ENCODE assay signal across 12 cellular contexts in the genomic region with DNA sequence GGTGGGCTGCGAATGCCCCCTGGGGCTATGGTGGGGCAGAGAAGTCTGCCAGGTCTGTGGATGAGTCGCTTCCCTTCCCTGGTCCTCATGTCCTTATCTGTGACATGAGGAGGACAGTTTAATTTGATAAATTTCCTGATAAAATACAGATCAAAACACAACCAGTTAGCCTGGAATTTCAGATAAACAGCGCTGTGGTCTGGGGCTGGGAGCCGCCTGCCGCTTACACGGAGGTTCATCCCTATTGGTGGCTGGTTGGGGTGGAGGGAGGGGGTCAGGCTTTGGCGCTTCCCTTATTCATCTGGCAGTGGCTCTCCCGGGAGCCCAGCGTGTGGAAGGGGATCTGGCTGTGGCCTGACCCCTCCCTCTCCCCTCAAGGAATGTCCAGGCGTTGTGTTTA. TPM values are rescaled to one million over a fixed set of nuclear protein-coding genes. Genes with fewer than 3 reads are reported as not detected.
DNase-seq lines count a peak whose midpoint lies in the region; ATAC-seq and TF ChIP-seq lines count a peak whose summit lies in the region.
"Had no signal": no experiment of that assay in that cellular context is flagged by ENCODE, and none has a peak within 500 bp of the region (broad histone marks: within the 10 kb centered on the region; RNA-seq: fewer than 3 reads in every experiment).

No MANE protein-coding gene starts in this region.

- peaks cover 48% of the 10 kb centered on the region for H3K4me1 Mint-ChIP-seq in brain
- H3K4me1 Mint-ChIP-seq: activated CD4-positive, alpha-beta T cell treated with anti-CD3 and anti-CD28 coated beads, Interleukin-2, amount 10 ng/mL, durations not matched to agents 24 days and 14 days had no signal

- no peak overlapping the region for H2BK5ac ChIP-seq in mesenchymal stem cell (ENCODE audit: low read depth, low read length, poor library complexity, severe bottlenecking)

- peak overlapping the region in 1 of 2 experiments; percentile 51 for H3K18ac ChIP-seq in mesenchymal stem cell (ENCODE audit: low read depth in 1 of 2, low read length in 2 of 2)

- peak overlapping the region in 4 of 5 experiments; percentile 46 to 96 (median 72) for H3K27ac Mint-ChIP-seq in brain
- H3K27ac Mint-ChIP-seq: activated CD4-positive, alpha-beta T cell treated with anti-CD3 and anti-CD28 coated beads, Interleukin-2, amount 10 ng/mL, durations not matched to agents 24 days and 14 days had no signal

- H3K9me3 ChIP-seq in left ventricle myocardium inferior (replicated peaks) (no peaks in the 10 kb centered on the region), heart left ventricle (no peaks in the 10 kb centered on the region), mesenchymal stem cell (ENCODE audit: control insufficient read depth, low read length) (no peaks in the 10 kb centered on the region), mammary epithelial cell (replicated peaks; ENCODE audit: insufficient read depth, low read length) (no peaks in the 10 kb centered on the region)

- no peak overlapping the region for H2AFZ ChIP-seq in mesenchymal stem cell (ENCODE audit: low read depth, low read length)
- H2AFZ ChIP-seq in mammary epithelial cell (ENCODE audit: low read depth, low read length): no peak overlapping the region
- H2AFZ ChIP-seq: parathyroid adenoma had no signal

- BruUV-seq in mammary epithelial cell (replicated peaks; lab: Mats Ljungman, UMichigan): no TSS peak

- DNase-seq in left ventricle myocardium inferior (no peak), heart left ventricle (no peak), mesenchymal stem cell (peak; percentile 38), ACHN (no peak), HuH-7.5 (ENCODE audit: low spot score) (no peak), mammary epithelial cell (no peak)
- DNase-seq: activated CD4-positive, alpha-beta T cell treated with anti-CD3 and anti-CD28 coated beads, Interleukin-2, amount 10 ng/mL, durations not matched to agents 24 days and 14 days; NCI-H1694 had no signal

- H3K4me2 ChIP-seq in mesenchymal stem cell (ENCODE audit: low read length, poor library complexity, severe bottlenecking): no peak overlapping the region
- no peak overlapping the region for H3K4me2 ChIP-seq in mammary epithelial cell (ENCODE audit: insufficient read depth, low read depth, low read length)

- no peaks in the 10 kb centered on the region for H4K20me1 ChIP-seq in mammary epithelial cell (ENCODE audit: insufficient read depth, low read length)

- CTCF ChIA-PET in mammary epithelial cell (lab: Charles Lee; ENCODE audit: low non-redundant PET): no interaction called here

- peak overlapping the region; percentile 20 for H4K8ac ChIP-seq in mesenchymal stem cell (ENCODE audit: low read length)

- intact Hi-C loops in left ventricle myocardium inferior (cut with micrococcal nuclease): no loop called here
- intact Hi-C loops in heart left ventricle (cut with DNase I): no loop called here
- intact Hi-C loops in mammary epithelial cell (cut with micrococcal nuclease): no loop called here

- no peak overlapping the region for H2BK12ac ChIP-seq in mesenchymal stem cell (ENCODE audit: low read length in 2 of 2)

- H3K14ac ChIP-seq in mesenchymal stem cell (ENCODE audit: low read length in 2 of 2): no peak overlapping the region

- H3K79me1 ChIP-seq in mesenchymal stem cell (replicated peaks; ENCODE audit: low read length, poor library complexity, severe bottlenecking): no peaks in the 10 kb centered on the region

- no peak for ATAC-seq in heart left ventricle
- no peak for ATAC-seq in HG03442 (IDR thresholded peaks at IDR 0.05; ENCODE audit: unreplicated experiment)

- H3K4me3 ChIP-seq in left ventricle myocardium inferior (peak overlapping the region; percentile 17), heart left ventricle (no peak overlapping the region), mesenchymal stem cell (ENCODE audit: insufficient read depth in 1 of 2, low read depth in 1 of 2, low read length in 2 of 2) (no peak overlapping the region), mammary epithelial cell (replicated peaks in 1 of 3; ENCODE audit: insufficient read depth in 1 of 3, low read depth in 2 of 3, low read length in 3 of 3) (no peak overlapping the region)

- no peak overlapping the region for H4K91ac ChIP-seq in mesenchymal stem cell (ENCODE audit: low read length)

- no peak overlapping the region for H3K23ac ChIP-seq in mesenchymal stem cell (ENCODE audit: low read length in 2 of 2)

- H3K27me3 ChIP-seq in left ventricle myocardium inferior (ENCODE audit: low read depth) (peaks cover 68% of the 10 kb centered on the region), heart left ventricle (peaks cover 17 to 57% (median 33%) of the 10 kb centered on the region in 9 donors), mesenchymal stem cell (ENCODE audit: control insufficient read depth in 1 of 2, insufficient read depth in 1 of 2, low read length in 2 of 2) (peaks cover 21 to 90% of the 10 kb centered on the region in 2 experiments), mammary epithelial cell (ENCODE audit: insufficient read depth, low read length) (no peaks in the 10 kb centered on the region)

- H3K36me3 Mint-ChIP-seq in brain: no peaks in the 10 kb centered on the region

- H3K4me1 ChIP-seq in left ventricle myocardium inferior: peaks cover 21% of the 10 kb centered on the region
- peaks cover 0 to 23% (median 5%) of the 10 kb centered on the region in 12 donors for H3K4me1 ChIP-seq in heart left ventricle
- peaks cover 55% of the 10 kb centered on the region for H3K4me1 ChIP-seq in mesenchymal stem cell (ENCODE audit: control insufficient read depth, insufficient read depth, low read depth, low read length)
- H3K4me1 ChIP-seq in mammary epithelial cell (ENCODE audit: insufficient read depth, low read length): no peaks in the 10 kb centered on the region
- H3K4me1 ChIP-seq: parathyroid adenoma had no signal

- no peaks in the 10 kb centered on the region for H3K9me3 Mint-ChIP-seq in brain
- H3K9me3 Mint-ChIP-seq: activated CD4-positive, alpha-beta T cell treated with anti-CD3 and anti-CD28 coated beads, Interleukin-2, amount 10 ng/mL, durations not matched to agents 24 days and 14 days had no signal

- H2BK15ac ChIP-seq in mesenchymal stem cell (ENCODE audit: low read depth, poor library complexity, severe bottlenecking): no peak overlapping the region

- peak overlapping the region in 1 of 5 experiments; percentile 55 for H3K4me3 Mint-ChIP-seq in brain
- H3K4me3 Mint-ChIP-seq: activated CD4-positive, alpha-beta T cell treated with anti-CD3 and anti-CD28 coated beads, Interleukin-2, amount 10 ng/mL, durations not matched to agents 24 days and 14 days had no signal

- H3K79me2 ChIP-seq in mammary epithelial cell (ENCODE audit: insufficient read depth, low read length): no peaks in the 10 kb centered on the region
- H3K79me2 ChIP-seq: parathyroid adenoma had no signal

- H3K9ac ChIP-seq in mesenchymal stem cell (ENCODE audit: low read length) (no peak overlapping the region), mammary epithelial cell (ENCODE audit: insufficient read depth, low read length) (no peak overlapping the region)
- H3K9ac ChIP-seq: parathyroid adenoma had no signal

- dilution Hi-C loops in mammary epithelial cell (cut with HindIII; ENCODE audit: low sequenced_read_pairs): no loop called here

- in situ Hi-C loops in ACHN (cut with HindIII; ENCODE audit: low pct_ligation_motif_present, low pct_unique_long_range_greater_than_20kb, low sequenced_read_pairs) (no loop called here), mammary epithelial cell (cut with MboI; ENCODE audit: low sequenced_read_pairs in 2 of 2) (no loop called here)

- no peak overlapping the region for H3K4ac ChIP-seq in mesenchymal stem cell (ENCODE audit: low read depth in 1 of 2, low read length in 2 of 2)

- 14 to 27% (median 24%) methylated on average over 10 of the region's 10 CpGs for WGBS in heart left ventricle, 4 donors
- 5% methylated on average over 8 of the region's 10 CpGs for WGBS in mesenchymal stem cell
- 92% methylated on average over 2 of the region's 10 CpGs for WGBS in mammary epithelial cell (ENCODE audit: low coverage, missing lambda C conversion rate)

- H2AK5ac ChIP-seq in mesenchymal stem cell (ENCODE audit: low read length, severe bottlenecking): no peak overlapping the region

- no peak for TF ChIP-seq CTCF in left ventricle myocardium inferior (IDR thresholded peaks at IDR 0.05; ENCODE audit: borderline replicate concordance)
- TF ChIP-seq CTCF in heart left ventricle (IDR thresholded peaks at IDR 0.05): no peak
- TF ChIP-seq CTCF in brain (conservative IDR thresholded peaks at IDR 0.05): no peak
- TF ChIP-seq CTCF in mammary epithelial cell (conservative IDR thresholded peaks at IDR 0.05 in 1 of 2, IDR thresholded peaks at IDR 0.05 in 1 of 2; ENCODE audit: extremely low read depth in 1 of 2, insufficient read depth in 1 of 2, low read depth in 1 of 2, low read length in 2 of 2): no peak

- no peaks in the 10 kb centered on the region for H3K27me3 Mint-ChIP-seq in brain

- no peak overlapping the region for H2BK120ac ChIP-seq in mesenchymal stem cell (ENCODE audit: low read depth, low read length)

- H3K27ac ChIP-seq in left ventricle myocardium inferior (replicated peaks) (no peak overlapping the region), heart left ventricle (no peak overlapping the region), mesenchymal stem cell (ENCODE audit: low read length, poor library complexity, severe bottlenecking) (no peak overlapping the region), mammary epithelial cell (ENCODE audit: insufficient read depth, low read depth, low read length) (no peak overlapping the region)
- H3K27ac ChIP-seq: parathyroid adenoma had no signal

- H3K36me3 ChIP-seq in left ventricle myocardium inferior: no peaks in the 10 kb centered on the region
- no peaks in the 10 kb centered on the region for H3K36me3 ChIP-seq in heart left ventricle
- H3K36me3 ChIP-seq in mesenchymal stem cell (ENCODE audit: control insufficient read depth in 1 of 2, insufficient read depth in 2 of 2, low read depth in 1 of 2, low read length in 2 of 2): no peaks in the 10 kb centered on the region
- H3K36me3 ChIP-seq in mammary epithelial cell (ENCODE audit: insufficient read depth, low read length): no peaks in the 10 kb centered on the region

- no peak for TF ChIP-seq POLR2A in heart left ventricle (IDR thresholded peaks at IDR 0.05)

RNA-seq across cellular contexts. Expression of a gene that starts 17.9 kb away (rescaled TPM):
- total RNA-seq in left ventricle myocardium inferior: not detected
- 10 to 100 TPM in 1 of 9 donors, under 1 TPM in 2, not detected in 6; 0.05 to 10.1 (median 0.10) TPM for total RNA-seq in heart left ventricle
- not detected for polyA plus RNA-seq in heart left ventricle
- polyA plus RNA-seq in brain (ENCODE audit: insufficient read depth, low read depth, low replicate concordance): 6.4 TPM
- polyA plus RNA-seq in mesenchymal stem cell (2013, experiment 1 of 2): 0.11 TPM
- polyA plus RNA-seq in mesenchymal stem cell (2013, experiment 2 of 2): 0.10 TPM
- total RNA-seq in mammary epithelial cell: under 1 TPM in 1 of 2 donors, not detected in 1; 0.17 TPM
- polyA plus RNA-seq in mammary epithelial cell: not detected
- not detected for polyA minus RNA-seq in mammary epithelial cell
- total RNA-seq: activated CD4-positive, alpha-beta T cell treated with anti-CD3 and anti-CD28 coated beads, Interleukin-2, amount 10 ng/mL, durations not matched to agents 24 days and 14 days; lung microvascular endothelial cell had no signal
